1 cellular context compared by ENCODE assay signal in genomic region chr19:47357788-47358680, GRCh38.
TF ChIP-seq lines count a peak whose summit lies in the region.

No MANE protein-coding gene starts in this region.

TF ChIP-seq in GM23338, 12 proteins besides CTCF, POLR2A, EP300 and RAD21 (continued from another document):
- no peak for TF ChIP-seq ZNF462 (CRISPR knock-in tag; IDR thresholded peaks at IDR 0.05)
- TF ChIP-seq NANOG (IDR thresholded peaks at IDR 0.05; ENCODE audit: borderline replicate concordance): no peak
- TF ChIP-seq ZNF114 (CRISPR knock-in tag; IDR thresholded peaks at IDR 0.05): no peak
- no peak for TF ChIP-seq JUNB (IDR thresholded peaks at IDR 0.05; ENCODE audit: unreplicated experiment)
- no peak for TF ChIP-seq REST (IDR thresholded peaks at IDR 0.05; ENCODE audit: unreplicated experiment)
